Comparison of ENCODE assay signal across 8 cellular contexts in genomic region chr16:81469710-81470481, GRCh38. TPM values are rescaled to one million over a fixed set of nuclear protein-coding genes. Genes with fewer than 3 reads are reported as not detected.
DNase-seq lines count a peak whose midpoint lies in the region; ATAC-seq, FAIRE-seq and TF ChIP-seq lines count a peak whose summit lies in the region.

No MANE protein-coding gene starts in this region.

- CTCF ChIA-PET in activated naive CD4-positive, alpha-beta T cell treated with anti-CD3 and anti-CD28 coated beads for 36 hours (lab: Charles Lee), result interaction anchor here (0.6 to 1.3 kb wide), 3 partner anchors 9 to 51 kb away, joined by 3 read pairs; no protein-coding TSS in a partner anchor

- H3K36me3 ChIP-seq in SJCRH30, result no peaks in the 10 kb centered on the region

- no peaks in the 10 kb centered on the region for H3K9me3 ChIP-seq in SJCRH30 (replicated peaks)

- H3K4me3 Mint-ChIP-seq in activated naive CD4-positive, alpha-beta T cell treated with anti-CD3 and anti-CD28 coated beads for 36 hours, result peak overlapping the region; percentile 10
- H3K4me3 Mint-ChIP-seq in naive B cell, result peak overlapping the region; percentile 54 to 93 (median 84)

- H3K27ac Mint-ChIP-seq in activated naive CD4-positive, alpha-beta T cell treated with anti-CD3 and anti-CD28 coated beads for 36 hours, result peak overlapping the region; percentile 82
- H3K27ac Mint-ChIP-seq in naive B cell, result peak overlapping the region; percentile 83 to 95 (median 91)

- H3K27me3 ChIP-seq in SJCRH30, result no peaks in the 10 kb centered on the region

- TF ChIP-seq CTCF in GM12864 (IDR thresholded peaks at IDR 0.05; ENCODE audit: low read depth, low read length, missing control alignments), result no peak

- peaks cover 68% of the 10 kb centered on the region for H3K4me1 Mint-ChIP-seq in activated naive CD4-positive, alpha-beta T cell treated with anti-CD3 and anti-CD28 coated beads for 36 hours (ENCODE audit: low read depth)
- peaks cover 72 to 94% (median 81%) of the 10 kb centered on the region in 3 donors for H3K4me1 Mint-ChIP-seq in naive B cell

- no peaks in the 10 kb centered on the region for H3K36me3 Mint-ChIP-seq in activated naive CD4-positive, alpha-beta T cell treated with anti-CD3 and anti-CD28 coated beads for 36 hours (ENCODE audit: low read depth)
- no peaks in the 10 kb centered on the region for H3K36me3 Mint-ChIP-seq in naive B cell

- DNase-seq in GM12864 (ENCODE audit: low read depth), result peak; percentile 61
- peak; percentile 53 for DNase-seq in KG1 (lab: John Stamatoyannopoulos, UW)
- peak; percentile 51 for DNase-seq in activated naive CD4-positive, alpha-beta T cell treated with anti-CD3 and anti-CD28 coated beads for 36 hours
- peak; percentile 69 for DNase-seq in naive B cell
- no peak for DNase-seq in SJCRH30
- no peak for DNase-seq in RCC 7860 (ENCODE audit: low spot score)
- no peak for DNase-seq in NCI-H1092 treated with DMSO at 0.1 percent for 48 hours (lab: John Stamatoyannopoulos, UW)

- ATAC-seq in GM21526 (IDR thresholded peaks at IDR 0.05; ENCODE audit: low FRiP score, unreplicated experiment) (peak; percentile 80), naive B cell (ENCODE audit: low read depth in 2 of 2) (peak; percentile 93 to 94)

- no peak for FAIRE-seq in RCC 7860 (lab: Jason Lieb, UNC)

- no peaks in the 10 kb centered on the region for H3K9me3 Mint-ChIP-seq in activated naive CD4-positive, alpha-beta T cell treated with anti-CD3 and anti-CD28 coated beads for 36 hours
- H3K9me3 Mint-ChIP-seq in naive B cell, result peaks cover 0 to 2% (median 0%) of the 10 kb centered on the region in 7 donors

- no peaks in the 10 kb centered on the region for H3K4me1 ChIP-seq in SJCRH30

- intact Hi-C loops in activated naive CD4-positive, alpha-beta T cell treated with anti-CD3 and anti-CD28 coated beads for 36 hours (cut with micrococcal nuclease), result loop anchor here (1.0 kb wide), 2 partner anchors 19 to 49 kb away; no protein-coding TSS in a partner anchor

- H3K4me3 ChIP-seq in GM12864 (ENCODE audit: low read depth, low read length) (peak overlapping the region; percentile 20; the same call in 1 of the 2 replicates), SJCRH30 (no peak overlapping the region)

- H3K27me3 Mint-ChIP-seq in activated naive CD4-positive, alpha-beta T cell treated with anti-CD3 and anti-CD28 coated beads for 36 hours (ENCODE audit: low read depth), result no peaks in the 10 kb centered on the region
- H3K27me3 Mint-ChIP-seq in naive B cell, result no peaks in the 10 kb centered on the region

- H3K27ac ChIP-seq in SJCRH30, result no peak overlapping the region

RNA-seq across cellular contexts. Expression of gene CMIP, which starts 25.3 kb away (rescaled TPM):
- total RNA-seq in activated naive CD4-positive, alpha-beta T cell treated with anti-CD3 and anti-CD28 coated beads for 36 hours, result 10 to 100 TPM; 28.6 to 28.8 TPM
- 1 to 10 TPM in 3 of 6 donors, under 1 TPM in 3; 0.61 to 2.5 (median 1.3) TPM for polyA plus RNA-seq in naive B cell (ENCODE audit: low read depth in 6 of 6)
- 12.2 and 12.9 TPM in 2 replicates for total RNA-seq in SJCRH30 (2014; rRNA removed; shearing (Covaris generic))

Comparison
In these comparisons a context has a peak if more than half of its experiments do, and no peak if none do; other contexts are left out.
1. DNase-seq: peak in GM12864 (single experiment), KG1 (single experiment), activated naive CD4-positive, alpha-beta T cell treated with anti-CD3 and anti-CD28 coated beads for 36 hours (single experiment) and naive B cell (single experiment); none in SJCRH30 (0 of 2), RCC 7860 (single experiment) and NCI-H1092 treated with DMSO at 0.1 percent for 48 hours (single experiment).